In the genomic region with DNA sequence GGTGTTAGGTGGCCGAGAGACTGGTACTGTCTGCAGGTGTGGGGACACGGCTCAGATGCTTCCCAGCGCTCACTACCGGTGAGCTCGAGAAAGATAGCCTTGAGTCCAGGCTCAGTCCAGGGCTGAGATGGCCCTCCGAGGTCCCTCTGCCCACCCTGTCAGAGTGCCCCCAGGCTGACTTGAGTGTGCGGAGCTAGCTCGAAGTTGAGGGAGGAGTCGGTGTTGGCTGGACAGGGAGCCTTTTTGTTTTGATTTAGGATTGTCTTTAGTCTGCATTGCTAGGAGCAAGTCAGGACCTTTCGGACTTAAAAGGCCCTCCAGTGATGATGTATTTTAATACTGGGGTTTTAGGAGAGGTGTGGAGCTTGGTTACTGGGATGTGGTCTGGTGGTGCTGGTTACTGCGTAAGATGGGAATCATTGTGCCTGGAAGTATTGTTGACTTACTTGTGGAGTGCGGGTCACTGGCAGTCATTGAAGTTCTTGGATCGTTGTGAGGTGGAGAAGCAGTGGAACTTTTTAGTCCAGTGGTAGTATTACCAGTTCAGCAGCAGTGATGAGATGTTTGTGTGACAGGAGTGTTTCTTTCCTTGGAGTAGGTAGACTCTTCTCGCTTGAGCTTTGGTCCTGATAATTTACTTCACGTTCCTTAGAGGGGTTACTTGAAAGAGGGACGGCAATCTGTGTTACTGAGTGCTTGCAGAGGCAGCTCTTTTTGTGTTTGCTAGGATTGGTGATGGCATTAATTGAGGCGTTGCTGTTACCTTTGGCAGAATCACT, we compare ENCODE assay signal across 8 cellular contexts. TPM values are rescaled to one million over a fixed set of nuclear protein-coding genes. Genes with fewer than 3 reads are reported as not detected.
DNase-seq lines count a peak whose midpoint lies in the region; ATAC-seq, FAIRE-seq and TF ChIP-seq lines count a peak whose summit lies in the region.

No MANE protein-coding gene starts in this region.

- peak overlapping the region; percentile 84 for H3K4me3 ChIP-seq in astrocyte (ENCODE audit: insufficient read depth, low read depth, low read length)

- H3K27me3 ChIP-seq in astrocyte (ENCODE audit: insufficient read depth, low read length) = no peaks in the 10 kb centered on the region

- peaks cover 18% of the 10 kb centered on the region for H3K4me1 ChIP-seq in astrocyte (ENCODE audit: insufficient read depth, low read length)

- H3K9ac ChIP-seq in astrocyte (ENCODE audit: low read length) = peak overlapping the region; percentile 96

- peaks cover 7% of the 10 kb centered on the region for H4K20me1 ChIP-seq in astrocyte (ENCODE audit: insufficient read depth, low read length)

- in situ Hi-C loops in G401 (cut with HindIII; ENCODE audit: low sequenced_read_pairs) = no loop called here

- FAIRE-seq in astrocyte (lab: Jason Lieb, UNC) = no peak

- peak overlapping the region; percentile 93 for H2AFZ ChIP-seq in astrocyte (ENCODE audit: low read depth, low read length)

- H3K27me3 Mint-ChIP-seq in astrocyte (ENCODE audit: low read depth, unreplicated experiment) (no peaks in the 10 kb centered on the region), immature natural killer cell (ENCODE audit: low read depth in 3 of 3) (peaks cover 0 to 7% (median 2%) of the 10 kb centered on the region in 3 donors)
- no peaks in the 10 kb centered on the region for H3K27me3 Mint-ChIP-seq in stimulated activated naive B cell treated with anti-CD40 and anti-IgM and Interleukin-4, amounts not matched to agents 10 μg/mL and 1 μg/mL and 100 μg/mL, for 72 hours

- TF ChIP-seq CTCF in astrocyte (IDR thresholded peaks at IDR 0.05; ENCODE audit: insufficient read depth, low read depth, low read length) = no peak

- peak overlapping the region; percentile 63 for H3K27ac Mint-ChIP-seq in astrocyte (ENCODE audit: unreplicated experiment)
- peak overlapping the region; percentile 76 to 87 (median 84) for H3K27ac Mint-ChIP-seq in immature natural killer cell
- H3K27ac Mint-ChIP-seq in stimulated activated naive B cell treated with anti-CD40 and anti-IgM and Interleukin-4, amounts not matched to agents 10 μg/mL and 1 μg/mL and 100 μg/mL, for 72 hours = peak overlapping the region; percentile 80

- peak overlapping the region; percentile 98 for H3K4me3 Mint-ChIP-seq in astrocyte (ENCODE audit: unreplicated experiment)
- peak overlapping the region; percentile 83 to 96 (median 84) for H3K4me3 Mint-ChIP-seq in immature natural killer cell
- peak overlapping the region; percentile 92 to 95 for H3K4me3 Mint-ChIP-seq in stimulated activated naive B cell treated with anti-CD40 and anti-IgM and Interleukin-4, amounts not matched to agents 10 μg/mL and 1 μg/mL and 100 μg/mL, for 72 hours

- H3K4me2 ChIP-seq in astrocyte (ENCODE audit: low read length) = peak overlapping the region; percentile 89

- H3K9me3 Mint-ChIP-seq in astrocyte (ENCODE audit: unreplicated experiment) = no peaks in the 10 kb centered on the region
- H3K9me3 Mint-ChIP-seq in immature natural killer cell = no peaks in the 10 kb centered on the region
- no peaks in the 10 kb centered on the region for H3K9me3 Mint-ChIP-seq in stimulated activated naive B cell treated with anti-CD40 and anti-IgM and Interleukin-4, amounts not matched to agents 10 μg/mL and 1 μg/mL and 100 μg/mL, for 72 hours

- H3K9me3 ChIP-seq in astrocyte (ENCODE audit: insufficient read depth, low read depth, low read length) = no peaks in the 10 kb centered on the region

- no peaks in the 10 kb centered on the region for H3K36me3 ChIP-seq in astrocyte (ENCODE audit: insufficient read depth, low read length)

- H3K79me2 ChIP-seq in astrocyte (ENCODE audit: insufficient read depth, low read length) = peaks cover 33% of the 10 kb centered on the region

- H3K36me3 Mint-ChIP-seq in astrocyte (ENCODE audit: low read depth, unreplicated experiment) = no peaks in the 10 kb centered on the region
- no peaks in the 10 kb centered on the region for H3K36me3 Mint-ChIP-seq in immature natural killer cell
- peaks cover 0 to 3% of the 10 kb centered on the region in 2 donors for H3K36me3 Mint-ChIP-seq in stimulated activated naive B cell treated with anti-CD40 and anti-IgM and Interleukin-4, amounts not matched to agents 10 μg/mL and 1 μg/mL and 100 μg/mL, for 72 hours

- H3K4me1 Mint-ChIP-seq in astrocyte (ENCODE audit: low read depth, unreplicated experiment) (peaks cover 3% of the 10 kb centered on the region), immature natural killer cell (peaks cover 29 to 33% of the 10 kb centered on the region in 2 donors)
- H3K4me1 Mint-ChIP-seq in stimulated activated naive B cell treated with anti-CD40 and anti-IgM and Interleukin-4, amounts not matched to agents 10 μg/mL and 1 μg/mL and 100 μg/mL, for 72 hours = peaks cover 19 to 38% of the 10 kb centered on the region in 2 donors

- peak; percentile 61 for DNase-seq in G401 (ENCODE audit: low spot score)
- peak; percentile 59 for DNase-seq in NCI-H146 (lab: John Stamatoyannopoulos, UW)
- peak; percentile 32 for DNase-seq in astrocyte (ENCODE audit: low read depth)
- no peak for DNase-seq in immature natural killer cell
- DNase-seq in stimulated activated naive B cell treated with anti-CD40 and anti-IgM and Interleukin-4, amounts not matched to agents 10 μg/mL and 1 μg/mL and 100 μg/mL, for 72 hours = no peak
- DNase-seq in NCI-H2196 treated with DMSO at 0.1 percent for 48 hours (lab: John Stamatoyannopoulos, UW; ENCODE audit: unreplicated experiment) = no peak
- DNase-seq in stimulated activated CD4-positive, alpha-beta T cell treated with anti-CD3 and anti-CD28 coated beads, Interleukin-2, amount 100 ng/mL, for 24 hours = no peak

- H3K27ac ChIP-seq in astrocyte (ENCODE audit: low read depth, low read length) = peak overlapping the region; percentile 93

- no peak for ATAC-seq in stimulated activated naive B cell treated with anti-CD40 and anti-IgM and Interleukin-4, amounts not matched to agents 10 μg/mL and 1 μg/mL and 100 μg/mL, for 72 hours (replicated peaks)
- no peak for ATAC-seq in HG02763 (IDR thresholded peaks at IDR 0.05; ENCODE audit: unreplicated experiment)

RNA-seq across cellular contexts. Expression of a gene that starts 0.6 kb away (rescaled TPM):
- total RNA-seq in G401 (2014; rRNA removed; shearing (Covaris generic)) = 3.6 and 3.8 TPM in 2 replicates
- total RNA-seq in astrocyte = 3.7 and 4.2 TPM in 2 replicates
- polyA plus RNA-seq in immature natural killer cell = 10 to 100 TPM in 2 of 3 donors, 1 to 10 TPM in 1; 9.4 to 11.8 (median 10.2) TPM

RNA-seq across cellular contexts. Expression of a gene that starts 0.7 kb away (rescaled TPM):
- 246 and 284 TPM in 2 replicates for total RNA-seq in G401 (2014; rRNA removed; shearing (Covaris generic))
- 127 and 138 TPM in 2 replicates for total RNA-seq in astrocyte
- 10 to 100 TPM; 62.9 to 79.3 (median 66.1) TPM for polyA plus RNA-seq in immature natural killer cell

Comparison
In these comparisons a context has a peak if more than half of its experiments do, and no peak if none do; other contexts are left out.
1. DNase-seq: peak in G401 (single experiment), NCI-H146 (single experiment) and astrocyte (single experiment); none in immature natural killer cell (0 of 3), stimulated activated naive B cell treated with anti-CD40 and anti-IgM and Interleukin-4, amounts not matched to agents 10 μg/mL and 1 μg/mL and 100 μg/mL, for 72 hours (single experiment), NCI-H2196 treated with DMSO at 0.1 percent for 48 hours (single experiment) and stimulated activated CD4-positive, alpha-beta T cell treated with anti-CD3 and anti-CD28 coated beads, Interleukin-2, amount 100 ng/mL, for 24 hours (0 of 2).
2. Peak in every context shown above with its lines, with median percentiles within 50 percentile points of each other: H3K27ac Mint-ChIP-seq and H3K4me3 Mint-ChIP-seq.